ENCODE assay signal across 15 cellular contexts in genomic region chr16:11303405-11304138, GRCh38. TPM values are rescaled to one million over a fixed set of nuclear protein-coding genes. Genes with fewer than 3 reads are reported as not detected.
DNase-seq lines count a peak whose midpoint lies in the region; ATAC-seq and TF ChIP-seq lines count a peak whose summit lies in the region.
"Had no signal": no experiment of that assay in that cellular context is flagged by ENCODE, and none has a peak within 500 bp of the region (broad histone marks: within the 10 kb centered on the region; RNA-seq: fewer than 3 reads in every experiment).

No MANE protein-coding gene starts in this region.

- H3K4me3 ChIP-seq in parathyroid adenoma (ENCODE audit: low read depth, low read length): peak overlapping the region; percentile 48

- H3K27ac Mint-ChIP-seq in naive thymus-derived CD8-positive, alpha-beta T cell: peak overlapping the region in 1 of 10 donors; percentile 70
- H3K27ac Mint-ChIP-seq: CD8-positive, alpha-beta T cell; effector memory CD8-positive, alpha-beta T cell; T-helper 17 cell had no signal

- peaks cover 9 to 36% (median 19%) of the 10 kb centered on the region in 4 donors for H3K4me1 Mint-ChIP-seq in naive thymus-derived CD8-positive, alpha-beta T cell

- no peak for TF ChIP-seq CTCF in parathyroid adenoma (IDR thresholded peaks at IDR 0.05)

- POLR2A ChIA-PET in naive thymus-derived CD8-positive, alpha-beta T cell (lab: Charles Lee): interaction anchor here (1.5 to 1.6 kb wide), 2 partner anchors 48 to 50 kb away, joined by 3 to 4 read pairs; partner anchors contain the start of gene SOCS1

- H3K9me3 ChIP-seq in parathyroid adenoma (ENCODE audit: control insufficient read depth, low read length): no peaks in the 10 kb centered on the region

- DNase-seq in DMS79 treated with DMSO at 0.1 percent for 48 hours (lab: John Stamatoyannopoulos, UW) (peak; percentile 96), NCI-H2171 (lab: John Stamatoyannopoulos, UW) (peak; percentile 51), amniotic epithelial cell (ENCODE audit: low read depth) (peak; percentile 63), NCI-H146 treated with DMSO at 0.1 percent for 48 hours (lab: John Stamatoyannopoulos, UW; ENCODE audit: unreplicated experiment) (no peak), epidermal melanocyte (ENCODE audit: insufficient read length, low spot score) (no peak)
- no peak for DNase-seq in naive thymus-derived CD8-positive, alpha-beta T cell
- DNase-seq: amniotic stem cell; CD8-positive, alpha-beta T cell; effector memory CD8-positive, alpha-beta T cell; KBM-7; NK-92 treated with Interleukin-12 subunit alpha and Interleukin-12 subunit beta, amount 100 ng/mL, for 24 hours; T-helper 17 cell had no signal

- no peak overlapping the region for H3K4me3 Mint-ChIP-seq in naive thymus-derived CD8-positive, alpha-beta T cell
- H3K4me3 Mint-ChIP-seq: CD8-positive, alpha-beta T cell; effector memory CD8-positive, alpha-beta T cell; T-helper 17 cell had no signal

- peak overlapping the region; percentile 84 for H3K27ac ChIP-seq in parathyroid adenoma

- H3K79me2 ChIP-seq in parathyroid adenoma: no peaks in the 10 kb centered on the region

- H3K36me3 ChIP-seq in parathyroid adenoma (ENCODE audit: control insufficient read depth, insufficient read depth, low read length): no peaks in the 10 kb centered on the region

- no peaks in the 10 kb centered on the region for H3K9me3 Mint-ChIP-seq in naive thymus-derived CD8-positive, alpha-beta T cell
- H3K9me3 Mint-ChIP-seq: CD8-positive, alpha-beta T cell; effector memory CD8-positive, alpha-beta T cell had no signal

- no peaks in the 10 kb centered on the region for H3K36me3 Mint-ChIP-seq in naive thymus-derived CD8-positive, alpha-beta T cell
- H3K36me3 Mint-ChIP-seq: CD8-positive, alpha-beta T cell had no signal

- peaks cover 14% of the 10 kb centered on the region for H3K4me1 ChIP-seq in parathyroid adenoma

- peak overlapping the region; percentile 58 for H2AFZ ChIP-seq in parathyroid adenoma

- no peaks in the 10 kb centered on the region for H3K27me3 ChIP-seq in parathyroid adenoma (ENCODE audit: control insufficient read depth, insufficient read depth, low read length)

- no peak overlapping the region for H3K9ac ChIP-seq in parathyroid adenoma

- peak overlapping the region; percentile 69 for H3K4me2 ChIP-seq in parathyroid adenoma (ENCODE audit: low read length)

- ATAC-seq in HG03565 (IDR thresholded peaks at IDR 0.05; ENCODE audit: unreplicated experiment): no peak
- ATAC-seq in naive thymus-derived CD8-positive, alpha-beta T cell: no peak
- ATAC-seq: CD8-positive, alpha-beta T cell; effector memory CD8-positive, alpha-beta T cell; T-helper 17 cell had no signal

- H3K27me3 Mint-ChIP-seq in naive thymus-derived CD8-positive, alpha-beta T cell: peaks cover 0 to 2% (median 0%) of the 10 kb centered on the region in 5 donors
- H3K27me3 Mint-ChIP-seq: T-helper 17 cell had no signal

RNA-seq across cellular contexts. Expression of gene PRM1, which starts 22.4 kb away (rescaled TPM):
- not detected for total RNA-seq in naive thymus-derived CD8-positive, alpha-beta T cell
- not detected for polyA plus RNA-seq in naive thymus-derived CD8-positive, alpha-beta T cell
- total RNA-seq: CD8-positive, alpha-beta T cell; skeletal muscle tissue; T-helper 17 cell had no signal

RNA-seq across cellular contexts. Expression of gene PRM2, which starts 27.3 kb away (rescaled TPM):
- not detected for total RNA-seq in naive thymus-derived CD8-positive, alpha-beta T cell
- polyA plus RNA-seq in naive thymus-derived CD8-positive, alpha-beta T cell: not detected
- total RNA-seq: CD8-positive, alpha-beta T cell; skeletal muscle tissue; T-helper 17 cell had no signal

RNA-seq across cellular contexts. Expression of gene PRM3, which starts 30.1 kb away (rescaled TPM):
- total RNA-seq in naive thymus-derived CD8-positive, alpha-beta T cell: not detected
- polyA plus RNA-seq in naive thymus-derived CD8-positive, alpha-beta T cell: not detected
- total RNA-seq: CD8-positive, alpha-beta T cell; skeletal muscle tissue; T-helper 17 cell had no signal

RNA-seq across cellular contexts. Expression of gene TNP2, which starts 34.4 kb away (rescaled TPM):
- not detected for total RNA-seq in naive thymus-derived CD8-positive, alpha-beta T cell
- polyA plus RNA-seq in naive thymus-derived CD8-positive, alpha-beta T cell: not detected
- total RNA-seq: CD8-positive, alpha-beta T cell; skeletal muscle tissue; T-helper 17 cell had no signal

RNA-seq across cellular contexts. Expression of gene RMI2, which starts 41.7 kb away (rescaled TPM):
- total RNA-seq in naive thymus-derived CD8-positive, alpha-beta T cell: 1 to 10 TPM; 2.4 to 2.8 TPM
- 10 to 100 TPM in 1 of 3 donors, 1 to 10 TPM in 2; 1.3 to 13.5 (median 7.1) TPM for polyA plus RNA-seq in naive thymus-derived CD8-positive, alpha-beta T cell

Comparison
In these comparisons a context has a peak if more than half of its experiments do, and no peak if none do; other contexts are left out.
1. DNase-seq: peak in DMS79 treated with DMSO at 0.1 percent for 48 hours (single experiment), NCI-H2171 (single experiment) and amniotic epithelial cell (single experiment); none in naive thymus-derived CD8-positive, alpha-beta T cell (0 of 10), NCI-H146 treated with DMSO at 0.1 percent for 48 hours (single experiment) and epidermal melanocyte (single experiment).